19 cellular contexts compared by ENCODE assay signal in the genomic region with DNA sequence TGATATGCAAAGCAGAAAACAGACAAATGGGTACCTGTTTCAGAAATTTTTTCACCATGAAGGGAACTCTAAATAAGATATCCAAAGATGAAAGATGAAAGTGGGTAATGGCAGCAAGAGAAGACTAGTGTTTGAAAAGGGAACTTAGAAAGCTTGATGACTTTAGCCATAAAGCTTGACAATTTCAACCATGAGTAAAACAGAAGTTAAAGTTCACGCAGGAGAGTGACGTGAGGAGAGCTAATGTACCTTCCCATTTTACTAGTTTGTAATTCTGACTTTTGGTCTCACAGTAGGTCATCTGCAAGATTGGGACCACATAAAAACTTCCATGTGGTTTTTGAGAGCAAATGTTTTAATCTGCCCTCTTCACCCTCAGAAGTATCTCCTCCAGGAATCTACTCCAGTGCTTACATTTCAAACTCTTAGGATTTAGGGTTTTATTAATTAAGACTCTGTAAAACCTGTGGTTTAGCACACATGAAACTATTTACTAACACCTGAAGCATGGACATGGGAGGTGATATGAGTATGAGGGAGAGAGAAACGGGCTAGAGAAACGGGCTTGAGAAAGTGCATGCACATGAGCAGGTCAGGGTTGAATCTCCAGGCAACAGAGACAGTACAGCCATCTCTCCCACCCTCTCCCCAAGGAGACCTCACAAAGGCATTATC. TPM values are rescaled to one million over a fixed set of nuclear protein-coding genes. Genes with fewer than 3 reads are reported as not detected.
DNase-seq lines count a peak whose midpoint lies in the region; ATAC-seq and TF ChIP-seq lines count a peak whose summit lies in the region.
"Had no signal": no experiment of that assay in that cellular context is flagged by ENCODE, and none has a peak within 500 bp of the region (broad histone marks: within the 10 kb centered on the region; RNA-seq: fewer than 3 reads in every experiment).

No MANE protein-coding gene starts in this region.

- WGBS in upper lobe of left lung, 2 donors, result 75 to 84% methylated on average over 4 of the region's 4 CpGs
- WGBS in psoas muscle, 3 donors, result 75 to 83% (median 81%) methylated on average over 4 of the region's 4 CpGs

- peaks cover 50% of the 10 kb centered on the region for H3K4me1 Mint-ChIP-seq in stimulated activated naive CD8-positive, alpha-beta T cell treated with anti-CD3 and anti-CD28 coated beads, Interleukin-15, Interleukin-2, amounts not matched to agents 100 ng/mL and 50 ng/mL, for 24 hours (ENCODE audit: low read depth)
- H3K4me1 Mint-ChIP-seq in central memory CD8-positive, alpha-beta T cell, result peaks cover 66% of the 10 kb centered on the region

- TF ChIP-seq EP300 in upper lobe of left lung (IDR thresholded peaks at IDR 0.05), result no peak

- H3K27ac ChIP-seq in KOPT-K1 (ENCODE audit: low read depth, low read length, poor library complexity, severe bottlenecking), result peak overlapping the region; percentile 99
- no peak overlapping the region for H3K27ac ChIP-seq in upper lobe of left lung
- no peak overlapping the region for H3K27ac ChIP-seq in psoas muscle
- H3K27ac ChIP-seq: KMS-11 had no signal

- no peaks in the 10 kb centered on the region for H3K27me3 Mint-ChIP-seq in stimulated activated naive CD8-positive, alpha-beta T cell treated with anti-CD3 and anti-CD28 coated beads, Interleukin-15, Interleukin-2, amounts not matched to agents 100 ng/mL and 50 ng/mL, for 24 hours
- H3K27me3 Mint-ChIP-seq in central memory CD8-positive, alpha-beta T cell, result no peaks in the 10 kb centered on the region

- H3K9me3 Mint-ChIP-seq in stimulated activated naive CD8-positive, alpha-beta T cell treated with anti-CD3 and anti-CD28 coated beads, Interleukin-15, Interleukin-2, amounts not matched to agents 100 ng/mL and 50 ng/mL, for 24 hours, result peaks cover 3% of the 10 kb centered on the region
- H3K9me3 Mint-ChIP-seq in central memory CD8-positive, alpha-beta T cell, result no peaks in the 10 kb centered on the region

- H3K27me3 ChIP-seq in upper lobe of left lung, result no peaks in the 10 kb centered on the region
- peaks cover 0 to 2% (median 0%) of the 10 kb centered on the region in 3 donors for H3K27me3 ChIP-seq in psoas muscle (ENCODE audit: insufficient read depth in 3 of 3, low read length in 2 of 3)

- H3K4me3 ChIP-seq in upper lobe of left lung, result no peak overlapping the region
- H3K4me3 ChIP-seq in psoas muscle, result no peak overlapping the region

- ATAC-seq in stimulated activated naive CD8-positive, alpha-beta T cell treated with anti-CD3 and anti-CD28 coated beads, Interleukin-15, Interleukin-2, amounts not matched to agents 100 U/mL and 50 U/mL, for 24 hours, result no peak
- no peak for ATAC-seq in central memory CD8-positive, alpha-beta T cell (replicated peaks; ENCODE audit: extremely low read depth, poor library complexity, severe bottlenecking)
- ATAC-seq in upper lobe of left lung (ENCODE audit: low FRiP score in 2 of 2), result no peak
- no peak for ATAC-seq in GM18873 (IDR thresholded peaks at IDR 0.05; ENCODE audit: low FRiP score, unreplicated experiment)
- no peak for ATAC-seq in psoas muscle
- ATAC-seq: HepG2, Panc1 had no signal

- H3K9me3 ChIP-seq in KOPT-K1 (ENCODE audit: insufficient read depth, low read length, poor library complexity, severe bottlenecking), result peaks cover 35% of the 10 kb centered on the region
- H3K9me3 ChIP-seq in upper lobe of left lung, result peaks cover 0 to 7% (median 5%) of the 10 kb centered on the region in 4 donors
- no peaks in the 10 kb centered on the region for H3K9me3 ChIP-seq in psoas muscle
- H3K9me3 ChIP-seq: BE2C had no signal

- H3K36me3 ChIP-seq in KOPT-K1 (ENCODE audit: insufficient read depth, low read length) (peaks cover 22% of the 10 kb centered on the region), upper lobe of left lung (no peaks in the 10 kb centered on the region), psoas muscle (ENCODE audit: insufficient read depth in 1 of 2, low read depth in 1 of 2) (no peaks in the 10 kb centered on the region)
- H3K36me3 ChIP-seq: BE2C had no signal

- TF ChIP-seq POLR2A in upper lobe of left lung (IDR thresholded peaks at IDR 0.05), result no peak

- no peak for DNase-seq in stimulated activated naive CD8-positive, alpha-beta T cell treated with anti-CD3 and anti-CD28 coated beads, Interleukin-15, Interleukin-2, amounts not matched to agents 100 U/mL and 50 U/mL, for 24 hours
- DNase-seq in central memory CD8-positive, alpha-beta T cell (ENCODE audit: low spot score in 2 of 2), result no peak
- DNase-seq in upper lobe of left lung, result no peak
- DNase-seq in psoas muscle, result no peak
- DNase-seq: BE2C, COR-L47, DMS153, HCEC 1CT, NCI-H1417 treated with DMSO at 0.1 percent for 48 hours, NCI-H2029, NCI-H510A treated with DMSO at 0.1 percent for 48 hours, Right ventricle myocardium superior had no signal

- H3K4me1 ChIP-seq in upper lobe of left lung, result peaks cover 0 to 8% (median 0%) of the 10 kb centered on the region in 4 donors
- H3K4me1 ChIP-seq in psoas muscle, result no peaks in the 10 kb centered on the region
- H3K4me1 ChIP-seq: BE2C had no signal

- intact Hi-C loops in psoas muscle (cut with DNase I), result no loop called here

- peak overlapping the region; percentile 53 for H3K27ac Mint-ChIP-seq in stimulated activated naive CD8-positive, alpha-beta T cell treated with anti-CD3 and anti-CD28 coated beads, Interleukin-15, Interleukin-2, amounts not matched to agents 100 ng/mL and 50 ng/mL, for 24 hours
- peak overlapping the region; percentile 67 for H3K27ac Mint-ChIP-seq in central memory CD8-positive, alpha-beta T cell (ENCODE audit: low read depth)

- no peak overlapping the region for H3K4me3 Mint-ChIP-seq in stimulated activated naive CD8-positive, alpha-beta T cell treated with anti-CD3 and anti-CD28 coated beads, Interleukin-15, Interleukin-2, amounts not matched to agents 100 ng/mL and 50 ng/mL, for 24 hours
- H3K4me3 Mint-ChIP-seq in central memory CD8-positive, alpha-beta T cell, result peak overlapping the region; percentile 36

- H3K36me3 Mint-ChIP-seq in stimulated activated naive CD8-positive, alpha-beta T cell treated with anti-CD3 and anti-CD28 coated beads, Interleukin-15, Interleukin-2, amounts not matched to agents 100 ng/mL and 50 ng/mL, for 24 hours (ENCODE audit: low read depth), result peaks cover 3% of the 10 kb centered on the region
- peaks cover 14% of the 10 kb centered on the region for H3K36me3 Mint-ChIP-seq in central memory CD8-positive, alpha-beta T cell (ENCODE audit: insufficient read depth)

- TF ChIP-seq CTCF in upper lobe of left lung (IDR thresholded peaks at IDR 0.05) (no peak), psoas muscle (IDR thresholded peaks at IDR 0.05) (no peak)

RNA-seq across cellular contexts. Expression of a gene that starts 24.4 kb away (rescaled TPM):
- total RNA-seq in upper lobe of left lung (10 to 100 TPM; 15.5 to 34.0 (median 23.0) TPM), psoas muscle (1 to 10 TPM; 1.5 to 5.3 (median 2.8) TPM)
- polyA plus RNA-seq in psoas muscle, result 1 to 10 TPM; 1.4 to 3.1 (median 2.3) TPM

RNA-seq across cellular contexts. Expression of a gene that starts 28.9 kb away (rescaled TPM):
- 10 to 100 TPM; 24.7 to 62.9 (median 44.2) TPM for total RNA-seq in upper lobe of left lung
- total RNA-seq in psoas muscle, result 10 to 100 TPM; 10.3 to 21.8 (median 14.0) TPM
- 10 to 100 TPM in 1 of 3 donors, 1 to 10 TPM in 2; 8.2 to 12.6 (median 9.5) TPM for polyA plus RNA-seq in psoas muscle
- total RNA-seq: HepG2 had no signal
- polyA plus RNA-seq: AG04450, HepG2 had no signal

RNA-seq across cellular contexts. Expression of a gene that starts 55.3 kb away (rescaled TPM):
- total RNA-seq in upper lobe of left lung (10 to 100 TPM in 5 of 6 donors, 1 to 10 TPM in 1; 8.4 to 13.5 (median 12.1) TPM), psoas muscle (1 to 10 TPM; 1.8 to 3.9 (median 2.4) TPM)
- 1 to 10 TPM; 3.3 to 3.6 (median 3.5) TPM for polyA plus RNA-seq in psoas muscle
- total RNA-seq: HepG2 had no signal
- polyA plus RNA-seq: AG04450, HepG2 had no signal
